Comparison of ENCODE assay signal across 24 cellular contexts in the genomic region with DNA sequence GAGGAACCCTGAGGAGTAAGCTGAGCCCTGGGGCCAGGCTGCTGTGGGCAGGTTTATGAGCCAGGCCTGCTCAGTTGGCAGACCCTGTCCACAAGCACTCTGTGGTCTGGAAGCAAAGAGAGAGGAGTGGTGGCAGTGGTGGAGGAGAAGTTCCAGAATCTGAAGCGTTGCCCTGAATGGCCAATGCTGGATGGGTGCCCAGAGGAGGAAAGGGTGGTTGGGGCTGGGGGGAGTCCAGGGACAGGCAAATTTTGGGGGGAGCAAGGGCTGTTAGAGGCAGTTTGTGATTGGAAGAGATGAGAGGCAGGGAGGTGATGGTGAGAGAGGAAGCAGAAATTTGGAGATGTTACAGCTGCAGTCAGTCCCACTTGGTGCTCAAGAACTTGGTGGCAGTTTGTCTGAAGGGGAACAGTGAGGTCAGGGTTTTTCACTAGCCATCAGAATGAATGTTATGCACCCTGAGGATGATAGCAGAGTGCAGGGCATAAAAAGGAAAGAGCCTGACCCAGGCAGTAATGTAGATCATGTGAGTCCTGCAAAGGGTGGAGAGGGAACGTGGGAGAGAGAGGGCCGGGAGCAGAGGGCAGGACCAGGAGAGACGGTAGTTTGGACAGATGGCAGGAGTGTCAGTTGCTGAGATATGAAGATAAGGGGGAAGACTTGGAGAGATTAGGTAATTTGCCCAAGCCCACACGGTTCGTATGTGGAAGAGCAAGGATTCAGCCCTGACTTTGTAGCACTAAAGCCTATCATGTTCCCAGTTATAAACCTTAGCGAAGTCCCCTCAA. TPM values are rescaled to one million over a fixed set of nuclear protein-coding genes. Genes with fewer than 3 reads are reported as not detected.
"Had no signal": no experiment of that assay in that cellular context is flagged by ENCODE, and none has a peak within 500 bp of the region (broad histone marks: within the 10 kb centered on the region; RNA-seq: fewer than 3 reads in every experiment).

No MANE protein-coding gene starts in this region.

- DNase-seq: activated CD4-positive, alpha-beta T cell treated with anti-CD3 and anti-CD28 coated beads for 4 hours; activated CD4-positive, alpha-beta T cell treated with anti-CD3 and anti-CD28 coated beads, Interleukin-2, amount 50 U/mL, for 48 hours; activated CD4-positive, CD25-positive, alpha-beta regulatory T cell; activated effector memory CD4-positive, alpha-beta T cell treated with Interleukin-2 at 50 U/mL for 16 hours; activated naive CD4-positive, alpha-beta T cell treated with anti-CD3 and anti-CD28 coated beads, Interleukin-2, amount 10 ng/mL, durations not matched to agents 7 days and 5 days; activated T-cell treated with anti-CD3 and anti-CD28 coated beads, Interleukin-2, amount 50 U/mL, for 72 hours; amygdala; effector memory CD8-positive, alpha-beta T cell; gastrocnemius medialis; heart left ventricle; left colon; lower lobe of right lung; mucosa of descending colon; naive B cell; ovary; stimulated activated CD4-positive, alpha-beta T cell treated with anti-CD3 and anti-CD28 coated beads, Interleukin-12 subunit alpha, Interleukin-12 subunit beta, amount 100 ng/mL, for 4 hours; stimulated activated CD4-positive, alpha-beta T cell treated with anti-CD3 and anti-CD28 coated beads, Interleukin-4, amount 100 ng/mL, for 4 hours; stimulated activated naive CD8-positive, alpha-beta T cell treated with anti-CD3 and anti-CD28 coated beads, Interleukin-15, amount 100 ng/mL, for 72 hours; T1000 had no signal

- H3K4me3 ChIP-seq: gastrocnemius medialis, heart left ventricle, lower lobe of right lung, mucosa of descending colon, ovary, prostate gland, suprapubic skin, tibial nerve had no signal

- H3K36me3 ChIP-seq: gastrocnemius medialis, heart left ventricle, lower lobe of right lung, ovary, prostate gland, suprapubic skin, tibial nerve had no signal

- H3K27ac ChIP-seq: gastrocnemius medialis, lower lobe of right lung, ovary, prostate gland, suprapubic skin, tibial nerve had no signal

- H3K36me3 Mint-ChIP-seq: activated naive CD4-positive, alpha-beta T cell treated with anti-CD3 and anti-CD28 coated beads, Interleukin-2, amount 10 ng/mL, durations not matched to agents 7 days and 5 days had no signal

- H3K27ac Mint-ChIP-seq: activated naive CD4-positive, alpha-beta T cell treated with anti-CD3 and anti-CD28 coated beads, Interleukin-2, amount 10 ng/mL, durations not matched to agents 7 days and 5 days; activated T-cell treated with anti-CD3 and anti-CD28 coated beads, Interleukin-2, amount 50 U/mL, for 72 hours; stimulated activated naive CD8-positive, alpha-beta T cell treated with anti-CD3 and anti-CD28 coated beads, Interleukin-15, amount 100 ng/mL, for 72 hours had no signal

- H3K4me3 Mint-ChIP-seq: activated naive CD4-positive, alpha-beta T cell treated with anti-CD3 and anti-CD28 coated beads, Interleukin-2, amount 10 ng/mL, durations not matched to agents 7 days and 5 days; activated T-cell treated with anti-CD3 and anti-CD28 coated beads, Interleukin-2, amount 50 U/mL, for 72 hours; central memory CD8-positive, alpha-beta T cell; effector memory CD8-positive, alpha-beta T cell; naive B cell; stimulated activated naive CD8-positive, alpha-beta T cell treated with anti-CD3 and anti-CD28 coated beads, Interleukin-15, amount 100 ng/mL, for 72 hours had no signal

- H3K9me3 Mint-ChIP-seq: activated naive CD4-positive, alpha-beta T cell treated with anti-CD3 and anti-CD28 coated beads, Interleukin-2, amount 10 ng/mL, durations not matched to agents 7 days and 5 days; activated T-cell treated with anti-CD3 and anti-CD28 coated beads, Interleukin-2, amount 50 U/mL, for 72 hours; central memory CD8-positive, alpha-beta T cell; effector memory CD8-positive, alpha-beta T cell; stimulated activated naive CD8-positive, alpha-beta T cell treated with anti-CD3 and anti-CD28 coated beads, Interleukin-15, amount 100 ng/mL, for 72 hours had no signal

- H3K9me3 ChIP-seq: gastrocnemius medialis, lower lobe of right lung, mucosa of descending colon, ovary, prostate gland, suprapubic skin, tibial nerve had no signal

- H3K27me3 ChIP-seq: gastrocnemius medialis, ovary, tibial nerve had no signal

- H3K4me1 ChIP-seq: gastrocnemius medialis, prostate gland, suprapubic skin had no signal

- ATAC-seq: activated T-cell treated with anti-CD3 and anti-CD28 coated beads, Interleukin-2, amount 50 U/mL, for 72 hours; effector memory CD8-positive, alpha-beta T cell; esophagus mucosa; gastrocnemius medialis; left colon; mucosa of descending colon; stimulated activated naive CD8-positive, alpha-beta T cell treated with anti-CD3 and anti-CD28 coated beads, Interleukin-15, amount 100 ng/mL, for 72 hours had no signal

- H3K4me1 Mint-ChIP-seq: activated naive CD4-positive, alpha-beta T cell treated with anti-CD3 and anti-CD28 coated beads, Interleukin-2, amount 10 ng/mL, durations not matched to agents 7 days and 5 days; central memory CD8-positive, alpha-beta T cell; naive B cell; stimulated activated naive CD8-positive, alpha-beta T cell treated with anti-CD3 and anti-CD28 coated beads, Interleukin-15, amount 100 ng/mL, for 72 hours had no signal

RNA-seq across cellular contexts. Expression of gene GALNT8, which starts 51.2 kb away (rescaled TPM):
- total RNA-seq: esophagus mucosa had no signal
